1 cellular context compared by ENCODE assay signal in the genomic region with DNA sequence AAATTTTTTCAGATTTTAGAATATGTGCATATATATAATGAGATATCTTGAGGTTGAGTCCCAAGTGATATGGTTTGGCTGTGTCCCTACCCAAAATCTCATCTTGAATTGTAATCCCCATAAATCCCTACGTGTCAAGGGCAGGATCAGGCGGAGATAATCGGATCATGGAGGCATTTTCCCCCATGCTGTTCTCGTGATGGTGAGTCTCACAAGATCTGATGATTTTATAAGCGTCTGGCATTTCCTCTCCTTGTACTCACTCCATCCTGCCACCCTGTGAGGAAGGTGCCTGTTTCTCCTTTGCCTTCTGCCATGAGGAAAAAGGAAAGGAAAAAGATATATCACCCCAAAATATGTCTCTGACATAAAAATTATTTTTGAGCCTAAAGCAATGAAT.
TF ChIP-seq lines count a peak whose summit lies in the region.

No MANE protein-coding gene starts in this region.

TF ChIP-seq in endothelial cell of umbilical vein, 7 proteins besides CTCF, POLR2A, EP300 and RAD21:
- TF ChIP-seq JUN (IDR thresholded peaks at IDR 0.05; ENCODE audit: borderline replicate concordance, insufficient read depth, insufficient read length, low read depth) = no peak
- TF ChIP-seq GATA2 (IDR thresholded peaks at IDR 0.05; ENCODE audit: insufficient read depth, insufficient read length, low read depth, low read length) = no peak
- no peak for TF ChIP-seq EZH2 (IDR thresholded peaks at IDR 0.05; ENCODE audit: borderline replicate concordance, low read depth, low read length, severe bottlenecking)
- TF ChIP-seq, protein P1, sequence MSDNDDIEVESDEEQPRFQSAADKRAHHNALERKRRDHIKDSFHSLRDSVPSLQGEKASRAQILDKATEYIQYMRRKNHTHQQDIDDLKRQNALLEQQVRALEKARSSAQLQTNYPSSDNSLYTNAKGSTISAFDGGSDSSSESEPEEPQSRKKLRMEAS (IDR thresholded peaks at IDR 0.05; ENCODE audit: insufficient read depth, insufficient read length) = no peak
- TF ChIP-seq MYC (IDR thresholded peaks at IDR 0.05; ENCODE audit: low read depth, low read length) = no peak
- TF ChIP-seq FOS (IDR thresholded peaks at IDR 0.05; ENCODE audit: borderline replicate concordance, insufficient read depth, low read length) = no peak
- no peak for TF ChIP-seq POLR2AphosphoS5 (IDR thresholded peaks at IDR 0.05; ENCODE audit: insufficient read depth, low read depth, low read length)
